In genomic region chr13:40974460-40975407, GRCh38 we compare ENCODE assay signal across 1 cellular context.
A peak's percentile ranks its signal among the peaks of the same experiment; 100 is the strongest.
TF ChIP-seq lines count a peak whose summit lies in the region.

No MANE protein-coding gene starts in this region.

TF ChIP-seq in HepG2, 621 proteins besides CTCF, POLR2A, EP300 and RAD21 (continued from another document):
- TF ChIP-seq FIP1L1 (IDR thresholded peaks at IDR 0.05; ENCODE audit: borderline replicate concordance, insufficient read depth, low read depth, low read length) (no peak), ZBTB7A (CRISPR knock-in tag; IDR thresholded peaks at IDR 0.05) (no peak), PCBP2 (optimal IDR thresholded peaks at IDR 0.05; ENCODE audit: low read depth, low read length, poor library complexity, severe bottlenecking) (no peak), HOXA5 (CRISPR knock-in tag; IDR thresholded peaks at IDR 0.05) (no peak), LCORL (IDR thresholded peaks at IDR 0.05) (no peak), LCORL (CRISPR knock-in tag; IDR thresholded peaks at IDR 0.05) (no peak), ZNF34 (CRISPR knock-in tag; IDR thresholded peaks at IDR 0.05; ENCODE audit: borderline replicate concordance) (no peak), PLRG1 (conservative IDR thresholded peaks at IDR 0.05) (no peak), HMG20A (CRISPR knock-in tag; IDR thresholded peaks at IDR 0.05; ENCODE audit: borderline replicate concordance) (no peak), HIVEP1 (CRISPR knock-in tag; IDR thresholded peaks at IDR 0.05) (no peak), E2F1 (CRISPR knock-in tag; IDR thresholded peaks at IDR 0.05) (no peak), ZNF20 (CRISPR knock-in tag; IDR thresholded peaks at IDR 0.05) (no peak), CCAR2 (optimal IDR thresholded peaks at IDR 0.05; ENCODE audit: low read depth, low read length) (no peak), HNF1B (CRISPR knock-in tag; IDR thresholded peaks at IDR 0.05) (peak; percentile 46; the same call in 1 of the 2 replicates), ZNF446 (CRISPR knock-in tag; IDR thresholded peaks at IDR 0.05) (no peak), MYC (CRISPR knock-in tag; IDR thresholded peaks at IDR 0.05; ENCODE audit: borderline replicate concordance) (no peak), WIZ (CRISPR knock-in tag; IDR thresholded peaks at IDR 0.05) (no peak), SMARCC2 (IDR thresholded peaks at IDR 0.05) (no peak), ZMAT3 (CRISPR knock-in tag; conservative IDR thresholded peaks at IDR 0.05) (no peak), ZNF703 (CRISPR knock-in tag; IDR thresholded peaks at IDR 0.05; ENCODE audit: borderline replicate concordance) (no peak), NCOR1 (IDR thresholded peaks at IDR 0.05; ENCODE audit: borderline replicate concordance, low read length) (no peak)
- TF ChIP-seq, protein P1, sequence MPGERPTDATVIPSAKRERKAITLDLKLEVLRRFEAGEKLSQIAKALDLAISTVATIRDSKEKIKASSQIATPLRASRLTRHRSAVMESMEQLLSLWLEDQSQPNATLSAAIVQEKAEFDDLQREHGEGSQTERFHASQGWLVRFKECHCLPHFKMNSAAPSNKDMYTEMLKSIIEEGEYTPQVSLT (CRISPR knock-in tag; IDR thresholded peaks at IDR 0.05; ENCODE audit: borderline replicate concordance, low read depth), result no peak
- TF ChIP-seq, protein P2, sequence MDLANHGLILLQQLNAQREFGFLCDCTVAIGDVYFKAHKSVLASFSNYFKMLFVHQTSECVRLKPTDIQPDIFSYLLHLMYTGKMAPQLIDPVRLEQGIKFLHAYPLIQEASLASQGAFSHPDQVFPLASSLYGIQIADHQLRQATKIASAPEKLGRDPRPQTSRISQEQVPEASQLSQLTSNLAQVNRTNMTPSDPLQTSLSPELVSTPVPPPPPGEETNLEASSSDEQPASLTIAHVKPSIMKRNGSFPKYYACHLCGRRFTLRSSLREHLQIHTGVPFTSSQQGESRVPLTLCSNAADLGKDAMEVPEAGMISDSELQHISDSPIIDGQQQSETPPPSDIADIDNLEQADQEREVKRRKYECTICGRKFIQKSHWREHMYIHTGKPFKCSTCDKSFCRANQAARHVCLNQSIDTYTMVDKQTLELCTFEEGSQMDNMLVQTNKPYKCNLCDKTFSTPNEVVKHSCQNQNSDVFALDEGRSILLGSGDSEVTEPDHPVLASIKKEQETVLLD (CRISPR knock-in tag; IDR thresholded peaks at IDR 0.05; ENCODE audit: low read depth), result no peak
- TF ChIP-seq, protein P3, sequence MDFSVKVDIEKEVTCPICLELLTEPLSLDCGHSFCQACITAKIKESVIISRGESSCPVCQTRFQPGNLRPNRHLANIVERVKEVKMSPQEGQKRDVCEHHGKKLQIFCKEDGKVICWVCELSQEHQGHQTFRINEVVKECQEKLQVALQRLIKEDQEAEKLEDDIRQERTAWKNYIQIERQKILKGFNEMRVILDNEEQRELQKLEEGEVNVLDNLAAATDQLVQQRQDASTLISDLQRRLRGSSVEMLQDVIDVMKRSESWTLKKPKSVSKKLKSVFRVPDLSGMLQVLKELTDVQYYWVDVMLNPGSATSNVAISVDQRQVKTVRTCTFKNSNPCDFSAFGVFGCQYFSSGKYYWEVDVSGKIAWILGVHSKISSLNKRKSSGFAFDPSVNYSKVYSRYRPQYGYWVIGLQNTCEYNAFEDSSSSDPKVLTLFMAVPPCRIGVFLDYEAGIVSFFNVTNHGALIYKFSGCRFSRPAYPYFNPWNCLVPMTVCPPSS (IDR thresholded peaks at IDR 0.05), result no peak
- TF ChIP-seq, protein P4, sequence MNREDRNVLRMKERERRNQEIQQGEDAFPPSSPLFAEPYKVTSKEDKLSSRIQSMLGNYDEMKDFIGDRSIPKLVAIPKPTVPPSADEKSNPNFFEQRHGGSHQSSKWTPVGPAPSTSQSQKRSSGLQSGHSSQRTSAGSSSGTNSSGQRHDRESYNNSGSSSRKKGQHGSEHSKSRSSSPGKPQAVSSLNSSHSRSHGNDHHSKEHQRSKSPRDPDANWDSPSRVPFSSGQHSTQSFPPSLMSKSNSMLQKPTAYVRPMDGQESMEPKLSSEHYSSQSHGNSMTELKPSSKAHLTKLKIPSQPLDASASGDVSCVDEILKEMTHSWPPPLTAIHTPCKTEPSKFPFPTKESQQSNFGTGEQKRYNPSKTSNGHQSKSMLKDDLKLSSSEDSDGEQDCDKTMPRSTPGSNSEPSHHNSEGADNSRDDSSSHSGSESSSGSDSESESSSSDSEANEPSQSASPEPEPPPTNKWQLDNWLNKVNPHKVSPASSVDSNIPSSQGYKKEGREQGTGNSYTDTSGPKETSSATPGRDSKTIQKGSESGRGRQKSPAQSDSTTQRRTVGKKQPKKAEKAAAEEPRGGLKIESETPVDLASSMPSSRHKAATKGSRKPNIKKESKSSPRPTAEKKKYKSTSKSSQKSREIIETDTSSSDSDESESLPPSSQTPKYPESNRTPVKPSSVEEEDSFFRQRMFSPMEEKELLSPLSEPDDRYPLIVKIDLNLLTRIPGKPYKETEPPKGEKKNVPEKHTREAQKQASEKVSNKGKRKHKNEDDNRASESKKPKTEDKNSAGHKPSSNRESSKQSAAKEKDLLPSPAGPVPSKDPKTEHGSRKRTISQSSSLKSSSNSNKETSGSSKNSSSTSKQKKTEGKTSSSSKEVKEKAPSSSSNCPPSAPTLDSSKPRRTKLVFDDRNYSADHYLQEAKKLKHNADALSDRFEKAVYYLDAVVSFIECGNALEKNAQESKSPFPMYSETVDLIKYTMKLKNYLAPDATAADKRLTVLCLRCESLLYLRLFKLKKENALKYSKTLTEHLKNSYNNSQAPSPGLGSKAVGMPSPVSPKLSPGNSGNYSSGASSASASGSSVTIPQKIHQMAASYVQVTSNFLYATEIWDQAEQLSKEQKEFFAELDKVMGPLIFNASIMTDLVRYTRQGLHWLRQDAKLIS (CRISPR knock-in tag; IDR thresholded peaks at IDR 0.05), result no peak
- TF ChIP-seq, protein P5, sequence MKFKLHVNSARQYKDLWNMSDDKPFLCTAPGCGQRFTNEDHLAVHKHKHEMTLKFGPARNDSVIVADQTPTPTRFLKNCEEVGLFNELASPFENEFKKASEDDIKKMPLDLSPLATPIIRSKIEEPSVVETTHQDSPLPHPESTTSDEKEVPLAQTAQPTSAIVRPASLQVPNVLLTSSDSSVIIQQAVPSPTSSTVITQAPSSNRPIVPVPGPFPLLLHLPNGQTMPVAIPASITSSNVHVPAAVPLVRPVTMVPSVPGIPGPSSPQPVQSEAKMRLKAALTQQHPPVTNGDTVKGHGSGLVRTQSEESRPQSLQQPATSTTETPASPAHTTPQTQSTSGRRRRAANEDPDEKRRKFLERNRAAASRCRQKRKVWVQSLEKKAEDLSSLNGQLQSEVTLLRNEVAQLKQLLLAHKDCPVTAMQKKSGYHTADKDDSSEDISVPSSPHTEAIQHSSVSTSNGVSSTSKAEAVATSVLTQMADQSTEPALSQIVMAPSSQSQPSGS (CRISPR knock-in tag; IDR thresholded peaks at IDR 0.05), result no peak
- TF ChIP-seq, protein P6, sequence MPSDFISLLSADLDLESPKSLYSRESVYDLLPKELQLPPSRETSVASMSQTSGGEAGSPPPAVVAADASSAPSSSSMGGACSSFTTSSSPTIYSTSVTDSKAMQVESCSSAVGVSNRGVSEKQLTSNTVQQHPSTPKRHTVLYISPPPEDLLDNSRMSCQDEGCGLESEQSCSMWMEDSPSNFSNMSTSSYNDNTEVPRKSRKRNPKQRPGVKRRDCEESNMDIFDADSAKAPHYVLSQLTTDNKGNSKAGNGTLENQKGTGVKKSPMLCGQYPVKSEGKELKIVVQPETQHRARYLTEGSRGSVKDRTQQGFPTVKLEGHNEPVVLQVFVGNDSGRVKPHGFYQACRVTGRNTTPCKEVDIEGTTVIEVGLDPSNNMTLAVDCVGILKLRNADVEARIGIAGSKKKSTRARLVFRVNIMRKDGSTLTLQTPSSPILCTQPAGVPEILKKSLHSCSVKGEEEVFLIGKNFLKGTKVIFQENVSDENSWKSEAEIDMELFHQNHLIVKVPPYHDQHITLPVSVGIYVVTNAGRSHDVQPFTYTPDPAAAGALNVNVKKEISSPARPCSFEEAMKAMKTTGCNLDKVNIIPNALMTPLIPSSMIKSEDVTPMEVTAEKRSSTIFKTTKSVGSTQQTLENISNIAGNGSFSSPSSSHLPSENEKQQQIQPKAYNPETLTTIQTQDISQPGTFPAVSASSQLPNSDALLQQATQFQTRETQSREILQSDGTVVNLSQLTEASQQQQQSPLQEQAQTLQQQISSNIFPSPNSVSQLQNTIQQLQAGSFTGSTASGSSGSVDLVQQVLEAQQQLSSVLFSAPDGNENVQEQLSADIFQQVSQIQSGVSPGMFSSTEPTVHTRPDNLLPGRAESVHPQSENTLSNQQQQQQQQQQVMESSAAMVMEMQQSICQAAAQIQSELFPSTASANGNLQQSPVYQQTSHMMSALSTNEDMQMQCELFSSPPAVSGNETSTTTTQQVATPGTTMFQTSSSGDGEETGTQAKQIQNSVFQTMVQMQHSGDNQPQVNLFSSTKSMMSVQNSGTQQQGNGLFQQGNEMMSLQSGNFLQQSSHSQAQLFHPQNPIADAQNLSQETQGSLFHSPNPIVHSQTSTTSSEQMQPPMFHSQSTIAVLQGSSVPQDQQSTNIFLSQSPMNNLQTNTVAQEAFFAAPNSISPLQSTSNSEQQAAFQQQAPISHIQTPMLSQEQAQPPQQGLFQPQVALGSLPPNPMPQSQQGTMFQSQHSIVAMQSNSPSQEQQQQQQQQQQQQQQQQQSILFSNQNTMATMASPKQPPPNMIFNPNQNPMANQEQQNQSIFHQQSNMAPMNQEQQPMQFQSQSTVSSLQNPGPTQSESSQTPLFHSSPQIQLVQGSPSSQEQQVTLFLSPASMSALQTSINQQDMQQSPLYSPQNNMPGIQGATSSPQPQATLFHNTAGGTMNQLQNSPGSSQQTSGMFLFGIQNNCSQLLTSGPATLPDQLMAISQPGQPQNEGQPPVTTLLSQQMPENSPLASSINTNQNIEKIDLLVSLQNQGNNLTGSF (CRISPR knock-in tag; IDR thresholded peaks at IDR 0.05), result no peak
